Comparison of ENCODE assay signal across 13 cellular contexts in genomic region chr2:98713332-98714015, GRCh38. TPM values are rescaled to one million over a fixed set of nuclear protein-coding genes. Genes with fewer than 3 reads are reported as not detected.
DNase-seq lines count a peak whose midpoint lies in the region; ATAC-seq and TF ChIP-seq lines count a peak whose summit lies in the region.
"Had no signal": no experiment of that assay in that cellular context is flagged by ENCODE, and none has a peak within 500 bp of the region (broad histone marks: within the 10 kb centered on the region; RNA-seq: fewer than 3 reads in every experiment).

No MANE protein-coding gene starts in this region.

- H3K9me3 ChIP-seq in CD8-positive, alpha-beta T cell (ENCODE audit: low read length): no peaks in the 10 kb centered on the region
- H3K9me3 ChIP-seq in MG63: no peaks in the 10 kb centered on the region
- H3K9me3 ChIP-seq: BE2C, breast epithelium, SJSA1 had no signal

- peak overlapping the region; percentile 92 for H3K27ac Mint-ChIP-seq in CD8-positive, alpha-beta T cell
- H3K27ac Mint-ChIP-seq: progenitor cell of endocrine pancreas had no signal

- no peaks in the 10 kb centered on the region for H3K27me3 Mint-ChIP-seq in CD8-positive, alpha-beta T cell (ENCODE audit: low read depth)
- no peaks in the 10 kb centered on the region for H3K27me3 Mint-ChIP-seq in activated T-cell treated with anti-CD3 and anti-CD28 coated beads, Interleukin-2, amount 50 U/mL, for 4 hours (ENCODE audit: low read depth)
- H3K27me3 Mint-ChIP-seq: progenitor cell of endocrine pancreas had no signal

- H3K27me3 ChIP-seq in CD8-positive, alpha-beta T cell (ENCODE audit: insufficient read depth, low read length): no peaks in the 10 kb centered on the region
- H3K27me3 ChIP-seq in MG63: 0 out of 2 replicates have a peak, but pooled peaks cover 2% of the 10 kb centered on the region
- H3K27me3 ChIP-seq: BE2C, breast epithelium, SJSA1 had no signal

- intact Hi-C loops in CD8-positive, alpha-beta T cell (cut with DNase I, micrococcal nuclease): loop anchor here in 1 of 2 experiments (1.0 to 5.0 kb wide), 3 partner anchors 9 to 36 kb away; no protein-coding TSS in a partner anchor

- no peak for DNase-seq in CD8-positive, alpha-beta T cell
- DNase-seq in NCI-H146 treated with DMSO at 0.1 percent for 48 hours (lab: John Stamatoyannopoulos, UW; ENCODE audit: unreplicated experiment) (no peak), NCI-H1694 (lab: John Stamatoyannopoulos, UW) (no peak), MG63 (no peak)
- no peak for DNase-seq in activated T-cell treated with anti-CD3 and anti-CD28 coated beads, Interleukin-2, amount 50 U/mL, for 4 hours
- DNase-seq: BE2C, NCI-H2227 treated with DMSO at 0.1 percent for 48 hours had no signal

- H3K4me1 Mint-ChIP-seq in CD8-positive, alpha-beta T cell (ENCODE audit: low read depth): peaks cover 96% of the 10 kb centered on the region
- H3K4me1 Mint-ChIP-seq in activated T-cell treated with anti-CD3 and anti-CD28 coated beads, Interleukin-2, amount 50 U/mL, for 4 hours (ENCODE audit: low read depth): peaks cover 92% of the 10 kb centered on the region

- no peak overlapping the region for H3K4me3 ChIP-seq in CD8-positive, alpha-beta T cell (ENCODE audit: low read depth, low read length)
- no peak overlapping the region for H3K4me3 ChIP-seq in MG63
- H3K4me3 ChIP-seq: breast epithelium, SJSA1 had no signal

- no peak for TF ChIP-seq CTCF in CD8-positive, alpha-beta T cell (IDR thresholded peaks at IDR 0.05)

- H3K9me3 Mint-ChIP-seq in CD8-positive, alpha-beta T cell: no peaks in the 10 kb centered on the region
- no peaks in the 10 kb centered on the region for H3K9me3 Mint-ChIP-seq in activated T-cell treated with anti-CD3 and anti-CD28 coated beads, Interleukin-2, amount 50 U/mL, for 4 hours

- H3K4me1 ChIP-seq in CD8-positive, alpha-beta T cell (ENCODE audit: insufficient read depth, low read length): peaks cover 95% of the 10 kb centered on the region
- H3K4me1 ChIP-seq: BE2C, SJSA1 had no signal

- no peak overlapping the region for H3K27ac ChIP-seq in CD8-positive, alpha-beta T cell (ENCODE audit: low read depth, low read length)
- H3K27ac ChIP-seq: breast epithelium, SJSA1 had no signal

- H3K4me3 Mint-ChIP-seq in CD8-positive, alpha-beta T cell: peak overlapping the region; percentile 22
- H3K4me3 Mint-ChIP-seq in activated T-cell treated with anti-CD3 and anti-CD28 coated beads, Interleukin-2, amount 50 U/mL, for 4 hours: no peak overlapping the region

- H3K36me3 Mint-ChIP-seq in CD8-positive, alpha-beta T cell: peaks cover 50% of the 10 kb centered on the region
- H3K36me3 Mint-ChIP-seq in activated T-cell treated with anti-CD3 and anti-CD28 coated beads, Interleukin-2, amount 50 U/mL, for 4 hours (ENCODE audit: insufficient read depth): peaks cover 19% of the 10 kb centered on the region

- POLR2A ChIA-PET in CD8-positive, alpha-beta T cell (lab: Charles Lee): interaction anchor here (1.2 kb wide), 1 partner anchor 10 kb away, joined by 4 read pairs; no protein-coding TSS in a partner anchor

- no peak for ATAC-seq in CD8-positive, alpha-beta T cell
- ATAC-seq in GM18907 (IDR thresholded peaks at IDR 0.05; ENCODE audit: unreplicated experiment) (peak; percentile 73), HG02759 (IDR thresholded peaks at IDR 0.05; ENCODE audit: unreplicated experiment) (peak; percentile 83), HG03558 (IDR thresholded peaks at IDR 0.05; ENCODE audit: extremely low read depth, unreplicated experiment) (peak; percentile 50)
- no peak for ATAC-seq in activated T-cell treated with anti-CD3 and anti-CD28 coated beads, Interleukin-2, amount 50 U/mL, for 4 hours

- no peaks in the 10 kb centered on the region for H3K36me3 ChIP-seq in CD8-positive, alpha-beta T cell (ENCODE audit: insufficient read depth, low read length)
- no peaks in the 10 kb centered on the region for H3K36me3 ChIP-seq in MG63
- H3K36me3 ChIP-seq: BE2C, breast epithelium, SJSA1 had no signal

- CTCF ChIA-PET in CD8-positive, alpha-beta T cell (lab: Charles Lee): interaction anchor here (1.0 kb wide), 1 partner anchor 17 kb away, joined by 3 read pairs; no protein-coding TSS in a partner anchor

RNA-seq across cellular contexts. Expression of gene MGAT4A, which starts 17.5 kb away (rescaled TPM):
- 100 to 1,000 TPM; 226 to 229 TPM for total RNA-seq in CD8-positive, alpha-beta T cell
- 10 to 100 TPM; 24.8 to 33.1 (median 32.4) TPM for total RNA-seq in activated T-cell treated with anti-CD3 and anti-CD28 coated beads, Interleukin-2, amount 50 U/mL, for 4 hours
- 0.89 and 2.2 TPM in 2 replicates for total RNA-seq in MG63 (2014; rRNA removed; shearing (Covaris generic); ENCODE audit: low replicate concordance)
- total RNA-seq: SJSA1 had no signal

Comparison
In these comparisons a context has a peak if more than half of its experiments do, and no peak if none do; other contexts are left out.
1. ATAC-seq: peak in GM18907 (single experiment), HG02759 (single experiment) and HG03558 (single experiment); none in CD8-positive, alpha-beta T cell (single experiment) and activated T-cell treated with anti-CD3 and anti-CD28 coated beads, Interleukin-2, amount 50 U/mL, for 4 hours (0 of 2).